In genomic region chr3:143885803-143886427, GRCh38 we compare ENCODE assay signal across 8 cellular contexts. TPM values are rescaled to one million over a fixed set of nuclear protein-coding genes. Genes with fewer than 3 reads are reported as not detected.
DNase-seq lines count a peak whose midpoint lies in the region; ATAC-seq and TF ChIP-seq lines count a peak whose summit lies in the region.

No MANE protein-coding gene starts in this region.

- ATAC-seq in CD8-positive, alpha-beta T cell: peak; percentile 57
- ATAC-seq in GM18511 (IDR thresholded peaks at IDR 0.05; ENCODE audit: unreplicated experiment) (peak; percentile 97), HG02870 (IDR thresholded peaks at IDR 0.05; ENCODE audit: unreplicated experiment) (peak; percentile 85), gastroesophageal sphincter (no peak)

- no peak for TF ChIP-seq POLR2A in gastroesophageal sphincter (IDR thresholded peaks at IDR 0.05)

- no peaks in the 10 kb centered on the region for H3K36me3 ChIP-seq in CD8-positive, alpha-beta T cell (ENCODE audit: insufficient read depth, low read length)
- H3K36me3 ChIP-seq in gastroesophageal sphincter: no peaks in the 10 kb centered on the region

- intact Hi-C loops in CD8-positive, alpha-beta T cell (cut with DNase I, micrococcal nuclease): no loop called here

- DNase-seq in CD8-positive, alpha-beta T cell: peak in 3 of 7 experiments; percentile 3 to 22 (median 10)
- DNase-seq in NCI-H146 (lab: John Stamatoyannopoulos, UW): peak; percentile 66
- peak; percentile 41 for DNase-seq in activated CD4-positive, alpha-beta T cell treated with anti-CD3 and anti-CD28 coated beads, Interleukin-2, amount 10 ng/mL, durations not matched to agents 7 days and 5 days
- peak; percentile 41 for DNase-seq in retina
- DNase-seq in activated CD8-positive, alpha-beta memory T cell treated with anti-CD3 and anti-CD28 coated beads for 24 hours: no peak

- POLR2A ChIA-PET in CD8-positive, alpha-beta T cell (lab: Charles Lee): no interaction called here
- POLR2A ChIA-PET in activated CD4-positive, alpha-beta T cell treated with anti-CD3 and anti-CD28 coated beads, Interleukin-2, amount 10 ng/mL, durations not matched to agents 7 days and 5 days (lab: Charles Lee): no interaction called here

- 83 to 100% methylated on average over 1 of the region's 1 CpG for WGBS in gastroesophageal sphincter (ENCODE audit: low coverage in 1 of 2), 2 donors

- H3K4me1 Mint-ChIP-seq in CD8-positive, alpha-beta T cell (ENCODE audit: low read depth): no peaks in the 10 kb centered on the region
- H3K4me1 Mint-ChIP-seq in activated CD4-positive, alpha-beta T cell treated with anti-CD3 and anti-CD28 coated beads, Interleukin-2, amount 10 ng/mL, durations not matched to agents 7 days and 5 days: no peaks in the 10 kb centered on the region

- H3K9me3 Mint-ChIP-seq in CD8-positive, alpha-beta T cell: no peaks in the 10 kb centered on the region
- H3K9me3 Mint-ChIP-seq in activated CD4-positive, alpha-beta T cell treated with anti-CD3 and anti-CD28 coated beads, Interleukin-2, amount 10 ng/mL, durations not matched to agents 7 days and 5 days: no peaks in the 10 kb centered on the region

- H3K36me3 Mint-ChIP-seq in CD8-positive, alpha-beta T cell: no peaks in the 10 kb centered on the region
- no peaks in the 10 kb centered on the region for H3K36me3 Mint-ChIP-seq in activated CD4-positive, alpha-beta T cell treated with anti-CD3 and anti-CD28 coated beads, Interleukin-2, amount 10 ng/mL, durations not matched to agents 7 days and 5 days (ENCODE audit: low read depth)

- H3K27me3 Mint-ChIP-seq in CD8-positive, alpha-beta T cell (ENCODE audit: low read depth): no peaks in the 10 kb centered on the region
- H3K27me3 Mint-ChIP-seq in activated CD4-positive, alpha-beta T cell treated with anti-CD3 and anti-CD28 coated beads, Interleukin-2, amount 10 ng/mL, durations not matched to agents 7 days and 5 days: peaks cover 4% of the 10 kb centered on the region

- H3K4me1 ChIP-seq in CD8-positive, alpha-beta T cell (ENCODE audit: insufficient read depth, low read length): no peaks in the 10 kb centered on the region
- no peaks in the 10 kb centered on the region for H3K4me1 ChIP-seq in gastroesophageal sphincter

- H3K9me3 ChIP-seq in CD8-positive, alpha-beta T cell (ENCODE audit: low read length): no peaks in the 10 kb centered on the region
- H3K9me3 ChIP-seq in gastroesophageal sphincter: no peaks in the 10 kb centered on the region

- H3K27ac Mint-ChIP-seq in CD8-positive, alpha-beta T cell: no peak overlapping the region
- no peak overlapping the region for H3K27ac Mint-ChIP-seq in activated CD4-positive, alpha-beta T cell treated with anti-CD3 and anti-CD28 coated beads, Interleukin-2, amount 10 ng/mL, durations not matched to agents 7 days and 5 days

- H3K27me3 ChIP-seq in CD8-positive, alpha-beta T cell (ENCODE audit: insufficient read depth, low read length): no peaks in the 10 kb centered on the region
- no peaks in the 10 kb centered on the region for H3K27me3 ChIP-seq in gastroesophageal sphincter

- no peak overlapping the region for H3K4me3 Mint-ChIP-seq in CD8-positive, alpha-beta T cell
- no peak overlapping the region for H3K4me3 Mint-ChIP-seq in activated CD4-positive, alpha-beta T cell treated with anti-CD3 and anti-CD28 coated beads, Interleukin-2, amount 10 ng/mL, durations not matched to agents 7 days and 5 days

- CTCF ChIA-PET in CD8-positive, alpha-beta T cell (lab: Charles Lee): interaction anchor here (0.7 to 2.9 kb wide), 16 partner anchors 8 to 741 kb away, joined by 3 to 10 read pairs (median 3); no protein-coding TSS in a partner anchor
- CTCF ChIA-PET in activated CD4-positive, alpha-beta T cell treated with anti-CD3 and anti-CD28 coated beads, Interleukin-2, amount 10 ng/mL, durations not matched to agents 7 days and 5 days (lab: Charles Lee): interaction anchor here (0.7 to 1.7 kb wide), 4 partner anchors 8 to 64 kb away, joined by 3 to 6 read pairs (median 4); no protein-coding TSS in a partner anchor

- peak; percentile 77 for TF ChIP-seq CTCF in CD8-positive, alpha-beta T cell (IDR thresholded peaks at IDR 0.05)
- peak; percentile 11 to 67 (median 48) for TF ChIP-seq CTCF in gastroesophageal sphincter (IDR thresholded peaks at IDR 0.05)

- no peak overlapping the region for H3K4me3 ChIP-seq in CD8-positive, alpha-beta T cell (ENCODE audit: low read depth, low read length)
- H3K4me3 ChIP-seq in gastroesophageal sphincter: no peak overlapping the region

- no peak for TF ChIP-seq EP300 in gastroesophageal sphincter (IDR thresholded peaks at IDR 0.05)

- no peak overlapping the region for H3K27ac ChIP-seq in CD8-positive, alpha-beta T cell (ENCODE audit: low read depth, low read length)
- H3K27ac ChIP-seq in gastroesophageal sphincter: no peak overlapping the region

RNA-seq across cellular contexts. Expression of gene SLC9A9, which starts 37.6 kb away (rescaled TPM):
- total RNA-seq in CD8-positive, alpha-beta T cell: 1 to 10 TPM; 6.8 to 7.5 TPM
- 10 to 100 TPM; 13.8 to 16.4 TPM for total RNA-seq in activated CD4-positive, alpha-beta T cell treated with anti-CD3 and anti-CD28 coated beads, Interleukin-2, amount 10 ng/mL, durations not matched to agents 7 days and 5 days
- total RNA-seq in gastroesophageal sphincter: 10 to 100 TPM; 10.1 to 27.2 (median 16.7) TPM
